Comparison of ENCODE assay signal across 21 cellular contexts in the genomic region with DNA sequence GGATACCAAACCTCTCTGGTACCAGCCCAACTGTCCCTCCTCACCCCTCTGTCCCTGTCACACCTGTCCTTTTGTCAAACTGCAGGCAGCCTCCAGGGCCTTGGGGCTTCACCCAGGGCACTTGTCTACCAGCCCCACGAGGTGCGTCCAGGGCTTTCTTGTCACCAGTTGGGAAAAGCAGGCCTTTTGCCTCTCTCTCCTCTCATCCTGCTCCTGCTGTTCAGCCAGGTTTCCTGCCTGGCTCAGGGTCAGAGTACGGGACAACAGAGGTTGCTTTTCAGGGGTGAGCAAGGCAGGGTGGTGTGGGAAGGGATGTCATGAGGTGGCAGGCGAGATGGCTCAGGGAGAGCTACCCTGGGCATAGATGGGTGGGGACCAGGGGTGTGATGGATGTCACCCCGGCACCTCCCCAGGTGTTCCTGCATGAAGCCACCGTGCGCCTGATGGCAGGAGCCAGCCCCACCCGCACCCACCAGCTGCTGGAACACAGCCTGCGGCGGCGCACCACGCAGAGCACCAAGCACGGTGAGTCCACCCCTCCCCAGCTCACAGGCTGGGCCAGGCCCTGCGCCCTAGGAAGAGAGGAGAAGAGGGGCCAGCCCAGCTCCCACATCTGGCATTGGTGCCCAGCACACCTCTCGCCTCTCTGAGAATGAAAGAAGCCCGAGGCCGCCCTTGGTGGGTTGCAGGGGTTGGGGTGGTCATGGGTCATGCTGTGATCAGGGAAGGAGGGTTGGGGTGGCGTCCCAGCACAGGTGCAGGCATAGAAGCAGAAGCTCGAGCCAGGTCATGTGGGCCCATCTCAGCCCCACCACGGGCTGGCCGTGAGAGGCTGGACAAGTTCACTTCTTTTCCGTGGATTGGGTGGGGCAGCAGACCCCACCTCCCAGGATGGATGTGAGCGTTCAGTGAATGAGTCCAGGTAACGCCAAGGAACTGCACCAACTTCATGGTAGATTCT. TPM values are rescaled to one million over a fixed set of nuclear protein-coding genes. Genes with fewer than 3 reads are reported as not detected.
DNase-seq lines count a peak whose midpoint lies in the region; ATAC-seq, FAIRE-seq and TF ChIP-seq lines count a peak whose summit lies in the region.
"Had no signal": no experiment of that assay in that cellular context is flagged by ENCODE, and none has a peak within 500 bp of the region (broad histone marks: within the 10 kb centered on the region; RNA-seq: fewer than 3 reads in every experiment).

No MANE protein-coding gene starts in this region.

- no peaks in the 10 kb centered on the region for H3K9me3 Mint-ChIP-seq in activated naive CD4-positive, alpha-beta T cell treated with anti-CD3 and anti-CD28 coated beads, Interleukin-2, amount 50 U/mL, for 72 hours
- no peaks in the 10 kb centered on the region for H3K9me3 Mint-ChIP-seq in activated naive CD4-positive, alpha-beta T cell treated with anti-CD3 and anti-CD28 coated beads for 36 hours
- H3K9me3 Mint-ChIP-seq in activated B cell treated with CpG ODN at 0.5 μM for 24 hours, result no peaks in the 10 kb centered on the region

- DNase-seq in activated naive CD4-positive, alpha-beta T cell treated with anti-CD3 and anti-CD28 coated beads, Interleukin-2, amount 50 U/mL, for 72 hours (ENCODE audit: low spot score in 2 of 2), result no peak
- no peak for DNase-seq in activated naive CD4-positive, alpha-beta T cell treated with anti-CD3 and anti-CD28 coated beads for 36 hours
- no peak for DNase-seq in GM12892 (ENCODE audit: insufficient read length)
- no peak for DNase-seq in activated B cell treated with CpG ODN at 0.5 μM for 24 hours
- no peak for DNase-seq in neuronal stem cell (ENCODE audit: low spot score)
- no peak for DNase-seq in tibial artery
- no peak for DNase-seq in NCI-H1694 (lab: John Stamatoyannopoulos, UW)
- DNase-seq: DMS 273 treated with DMSO at 0.1 percent for 48 hours; GF-D8; NCI-H1417; NCI-H1930; NCI-H2171 treated with DMSO at 0.1 percent for 48 hours; NCI-H446 treated with DMSO at 0.1 percent for 48 hours; NK-92 treated with Interleukin-12 subunit alpha and Interleukin-12 subunit beta, amount 100 ng/mL, for 24 hours; OCI-M1; RPMI8226 had no signal

- H4K8ac ChIP-seq in neuronal stem cell (ENCODE audit: low read depth, low read length), result peak overlapping the region; percentile 87

- no peak for ATAC-seq in activated naive CD4-positive, alpha-beta T cell treated with anti-CD3 and anti-CD28 coated beads, Interleukin-2, amount 50 U/mL, for 72 hours
- ATAC-seq in activated B cell treated with CpG ODN at 0.5 μM for 24 hours (ENCODE audit: low read depth) (no peak), HG02970 (IDR thresholded peaks at IDR 0.05; ENCODE audit: low FRiP score, unreplicated experiment) (no peak)

- no peaks in the 10 kb centered on the region for H3K36me3 Mint-ChIP-seq in activated naive CD4-positive, alpha-beta T cell treated with anti-CD3 and anti-CD28 coated beads, Interleukin-2, amount 50 U/mL, for 72 hours
- peaks cover 24% of the 10 kb centered on the region for H3K36me3 Mint-ChIP-seq in activated naive CD4-positive, alpha-beta T cell treated with anti-CD3 and anti-CD28 coated beads for 36 hours (ENCODE audit: low read depth)
- peaks cover 70% of the 10 kb centered on the region for H3K36me3 Mint-ChIP-seq in activated B cell treated with CpG ODN at 0.5 μM for 24 hours (ENCODE audit: low read depth)

- H3K4me1 Mint-ChIP-seq in activated naive CD4-positive, alpha-beta T cell treated with anti-CD3 and anti-CD28 coated beads for 36 hours (ENCODE audit: low read depth), result peaks cover 10% of the 10 kb centered on the region
- peaks cover 23% of the 10 kb centered on the region for H3K4me1 Mint-ChIP-seq in activated B cell treated with CpG ODN at 0.5 μM for 24 hours

- H3K27me3 ChIP-seq in neuronal stem cell (ENCODE audit: control insufficient read depth in 3 of 3, insufficient read depth in 3 of 3, low read depth in 1 of 3, low read length in 3 of 3) (peaks cover 5 to 13% (median 13%) of the 10 kb centered on the region in 3 experiments), tibial artery (peaks cover 0 to 10% of the 10 kb centered on the region in 2 donors)

- peaks cover 5% of the 10 kb centered on the region for H3K79me1 ChIP-seq in neuronal stem cell (ENCODE audit: low read depth, low read length)

- H3K4me1 ChIP-seq in neuronal stem cell (ENCODE audit: control insufficient read depth in 2 of 2, insufficient read depth in 1 of 2, low read depth in 1 of 2, low read length in 2 of 2) (peaks cover 5 to 8% of the 10 kb centered on the region in 2 donors), tibial artery (peaks cover 0 to 5% (median 1%) of the 10 kb centered on the region in 4 donors)
- H3K4me1 ChIP-seq: HAP-1 had no signal

- no CpG with 5 or more reads among the region's 24 CpGs for WGBS in neuronal stem cell (ENCODE audit: extremely low coverage in 2 of 2, insufficient read length in 2 of 2, insufficient replicate concordance in 1 of 2), 2 donors

- no peak overlapping the region for H2AFZ ChIP-seq in neuronal stem cell (ENCODE audit: low read length)

- CTCF ChIA-PET in activated naive CD4-positive, alpha-beta T cell treated with anti-CD3 and anti-CD28 coated beads for 36 hours (lab: Charles Lee), result no interaction called here
- CTCF ChIA-PET in activated B cell treated with CpG ODN at 0.5 μM for 24 hours (lab: Charles Lee), result no interaction called here

- no peak overlapping the region for H2BK5ac ChIP-seq in neuronal stem cell (ENCODE audit: low read length)

- TF ChIP-seq POLR2A in GM12892 (IDR thresholded peaks at IDR 0.05; ENCODE audit: low read depth, low read length), result peak; percentile 16; the same call in 1 of the 2 replicates

- H3K36me3 ChIP-seq in neuronal stem cell (replicated peaks in 1 of 2; ENCODE audit: control insufficient read depth in 2 of 2, insufficient read depth in 2 of 2, low read length in 2 of 2) (peaks cover 63 to 82% of the 10 kb centered on the region in 2 donors), tibial artery (peaks cover 39 to 81% (median 62%) of the 10 kb centered on the region in 3 donors)

- H3K18ac ChIP-seq in neuronal stem cell (ENCODE audit: low read length), result peak overlapping the region; percentile 46

- H3K14ac ChIP-seq in neuronal stem cell (ENCODE audit: low read length), result peak overlapping the region; percentile 63

- peaks cover 4% of the 10 kb centered on the region for H3K27me3 Mint-ChIP-seq in activated naive CD4-positive, alpha-beta T cell treated with anti-CD3 and anti-CD28 coated beads for 36 hours (ENCODE audit: low read depth)
- H3K27me3 Mint-ChIP-seq in activated B cell treated with CpG ODN at 0.5 μM for 24 hours, result no peaks in the 10 kb centered on the region

- H3K4me3 ChIP-seq in neuronal stem cell (ENCODE audit: low read length in 2 of 2) (no peak overlapping the region), tibial artery (no peak overlapping the region)
- H3K4me3 ChIP-seq: BLaER1 treated with 17β-estradiol and CSF1 and Interleukin-3, amounts not matched to agents 10 nM and 100 nM; HAP-1 had no signal

- intact Hi-C loops in activated naive CD4-positive, alpha-beta T cell treated with anti-CD3 and anti-CD28 coated beads for 36 hours (cut with micrococcal nuclease), result no loop called here
- intact Hi-C loops in activated B cell treated with CpG ODN at 0.5 μM for 24 hours (cut with micrococcal nuclease), result loop anchor here (5.0 kb wide), 1 partner anchor 38 kb away; no protein-coding TSS in a partner anchor
- intact Hi-C loops in tibial artery (cut with DNase I; ENCODE audit: low total_unique reads), result no loop called here

- peak overlapping the region; percentile 62 to 80 for H3K27ac Mint-ChIP-seq in activated naive CD4-positive, alpha-beta T cell treated with anti-CD3 and anti-CD28 coated beads, Interleukin-2, amount 50 U/mL, for 72 hours
- H3K27ac Mint-ChIP-seq in activated naive CD4-positive, alpha-beta T cell treated with anti-CD3 and anti-CD28 coated beads for 36 hours, result no peak overlapping the region
- peak overlapping the region; percentile 50 for H3K27ac Mint-ChIP-seq in activated B cell treated with CpG ODN at 0.5 μM for 24 hours

- H2BK15ac ChIP-seq in neuronal stem cell (ENCODE audit: low read length), result no peak overlapping the region

- H3K4me2 ChIP-seq in neuronal stem cell (ENCODE audit: insufficient read depth, low read length, poor library complexity, severe bottlenecking), result no peak overlapping the region
- H3K4me2 ChIP-seq: BLaER1 treated with 17β-estradiol and CSF1 and Interleukin-3, amounts not matched to agents 10 nM and 100 nM had no signal

- H4K91ac ChIP-seq in neuronal stem cell (ENCODE audit: low read depth, low read length, poor library complexity), result no peak overlapping the region

- FAIRE-seq in GM12892 (lab: Jason Lieb, UNC), result no peak

- no peak overlapping the region for H3K4ac ChIP-seq in neuronal stem cell (ENCODE audit: low read length)

- H2BK12ac ChIP-seq in neuronal stem cell (ENCODE audit: low read length), result no peak overlapping the region

- no peak overlapping the region for H3K4me3 Mint-ChIP-seq in activated naive CD4-positive, alpha-beta T cell treated with anti-CD3 and anti-CD28 coated beads for 36 hours
- H3K4me3 Mint-ChIP-seq in activated B cell treated with CpG ODN at 0.5 μM for 24 hours, result no peak overlapping the region

- TF ChIP-seq CTCF in activated B cell treated with CpG ODN at 0.5 μM for 24 hours (IDR thresholded peaks at IDR 0.05), result no peak
- TF ChIP-seq CTCF in tibial artery (IDR thresholded peaks at IDR 0.05), result no peak

- H3K9me3 ChIP-seq in neuronal stem cell (replicated peaks in 1 of 2; ENCODE audit: control insufficient read depth in 2 of 2, insufficient read depth in 1 of 2, low read depth in 1 of 2, low read length in 2 of 2), result no peaks in the 10 kb centered on the region
- no peaks in the 10 kb centered on the region for H3K9me3 ChIP-seq in tibial artery
- H3K9me3 ChIP-seq: BLaER1 treated with 17β-estradiol and CSF1 and Interleukin-3, amounts not matched to agents 10 nM and 100 nM; HAP-1 had no signal

- peak overlapping the region; percentile 54 for H3K9ac ChIP-seq in neuronal stem cell (ENCODE audit: low read depth, low read length, poor library complexity)

- H3K23ac ChIP-seq in neuronal stem cell (ENCODE audit: low read depth, low read length, poor library complexity), result peak overlapping the region; percentile 87

- peak overlapping the region; percentile 33 for H2BK120ac ChIP-seq in neuronal stem cell (ENCODE audit: low read depth, low read length)

- no peak overlapping the region for H2AK5ac ChIP-seq in neuronal stem cell (ENCODE audit: low read depth, low read length)

- POLR2A ChIA-PET in activated B cell treated with CpG ODN at 0.5 μM for 24 hours (lab: Charles Lee), result interaction anchor here (0.6 to 1.0 kb wide), 2 partner anchors 15 to 33 kb away, joined by 3 read pairs; no protein-coding TSS in a partner anchor

- no peak overlapping the region for H3K27ac ChIP-seq in neuronal stem cell (replicated peaks; ENCODE audit: low read length)
- no peak overlapping the region for H3K27ac ChIP-seq in tibial artery
- H3K27ac ChIP-seq: BLaER1 treated with 17β-estradiol and CSF1 and Interleukin-3, amounts not matched to agents 10 nM and 100 nM had no signal

RNA-seq across cellular contexts. Expression of a gene that starts 10.1 kb away (rescaled TPM):
- 1 to 10 TPM; 1.1 to 4.2 TPM for total RNA-seq in activated naive CD4-positive, alpha-beta T cell treated with anti-CD3 and anti-CD28 coated beads, Interleukin-2, amount 50 U/mL, for 72 hours
- total RNA-seq in activated naive CD4-positive, alpha-beta T cell treated with anti-CD3 and anti-CD28 coated beads for 36 hours, result 1 to 10 TPM; 1.7 to 1.8 TPM
- 0.93 TPM for polyA plus RNA-seq in GM12892 (2012; ENCODE audit: missing spikeins)
- total RNA-seq in activated B cell treated with CpG ODN at 0.5 μM for 24 hours, result 10.9 and 12.6 TPM in 2 replicates
- polyA plus RNA-seq in neuronal stem cell (2013, experiment 1 of 2), result 0.07 TPM
- 0.14 TPM for polyA plus RNA-seq in neuronal stem cell (2013, experiment 2 of 2)
- total RNA-seq: A172, SK-MEL-5 had no signal

RNA-seq across cellular contexts. Expression of a gene that starts 21.9 kb away (rescaled TPM):
- 1 to 10 TPM; 4.4 to 8.4 TPM for total RNA-seq in activated naive CD4-positive, alpha-beta T cell treated with anti-CD3 and anti-CD28 coated beads, Interleukin-2, amount 50 U/mL, for 72 hours
- 1 to 10 TPM; 3.2 to 3.8 TPM for total RNA-seq in activated naive CD4-positive, alpha-beta T cell treated with anti-CD3 and anti-CD28 coated beads for 36 hours
- polyA plus RNA-seq in GM12892 (2012; ENCODE audit: missing spikeins), result 57.8 TPM
- 266 and 295 TPM in 2 replicates for total RNA-seq in activated B cell treated with CpG ODN at 0.5 μM for 24 hours
- 1.6 TPM for polyA plus RNA-seq in neuronal stem cell (2013, experiment 1 of 2)
- 1.8 TPM for polyA plus RNA-seq in neuronal stem cell (2013, experiment 2 of 2)

RNA-seq across cellular contexts. Expression of a gene that starts 42.2 kb away (rescaled TPM):
- total RNA-seq in activated naive CD4-positive, alpha-beta T cell treated with anti-CD3 and anti-CD28 coated beads, Interleukin-2, amount 50 U/mL, for 72 hours, result 100 to 1,000 TPM in 1 of 2 donors, 10 to 100 TPM in 1; 72.8 to 108 TPM
- total RNA-seq in activated naive CD4-positive, alpha-beta T cell treated with anti-CD3 and anti-CD28 coated beads for 36 hours, result 100 to 1,000 TPM in 1 of 2 experiments, 10 to 100 TPM in 1; 95.4 to 110 TPM
- polyA plus RNA-seq in GM12892 (2012; ENCODE audit: missing spikeins), result 31.4 TPM
- total RNA-seq in activated B cell treated with CpG ODN at 0.5 μM for 24 hours, result 9.6 and 13.3 TPM in 2 replicates
- polyA plus RNA-seq in neuronal stem cell (2013, experiment 1 of 2), result 31.3 TPM
- polyA plus RNA-seq in neuronal stem cell (2013, experiment 2 of 2), result 32.8 TPM

Comparison
In these comparisons a context has a peak if more than half of its experiments do, and no peak if none do; other contexts are left out.
1. RNA of a gene that starts 21.9 kb away (total RNA-seq): 266 to 295 TPM in activated B cell treated with CpG ODN at 0.5 μM for 24 hours; 4.4 to 8.4 TPM in activated naive CD4-positive, alpha-beta T cell treated with anti-CD3 and anti-CD28 coated beads, Interleukin-2, amount 50 U/mL, for 72 hours and 3.2 to 3.8 TPM in activated naive CD4-positive, alpha-beta T cell treated with anti-CD3 and anti-CD28 coated beads for 36 hours; every median in the first group is over 10 times any median in the second.